13 cellular contexts compared by ENCODE assay signal in genomic region chr6:150579611-150580010, GRCh38.
"Had no signal": no experiment of that assay in that cellular context is flagged by ENCODE, and none has a peak within 500 bp of the region (broad histone marks: within the 10 kb centered on the region; RNA-seq: fewer than 3 reads in every experiment).

No MANE protein-coding gene starts in this region.

- H3K9me3 ChIP-seq: pancreas, SJCRH30 had no signal

- H3K9me3 Mint-ChIP-seq: activated CD4-positive, alpha-beta memory T cell treated with anti-CD3 and anti-CD28 coated beads, Interleukin-2, amount 10 ng/mL, durations not matched to agents 7 days and 5 days; dendritic cell treated with granulocyte-macrophage colony-stimulating factor and Interleukin-4, amounts not matched to agents 40 ng/mL and 50 ng/mL, for 4 days; stimulated activated effector memory CD8-positive, alpha-beta T cell treated with anti-CD3 and anti-CD28 coated beads, Interleukin-12 subunit alpha, Interleukin-12 subunit beta, amount 100 ng/mL, for 72 hours had no signal

- H3K4me1 ChIP-seq: pancreas had no signal

- H3K27ac ChIP-seq: pancreas, SJCRH30 had no signal

- H3K27me3 ChIP-seq: pancreas, SJCRH30 had no signal

- H3K36me3 Mint-ChIP-seq: immature natural killer cell; stimulated activated effector memory CD8-positive, alpha-beta T cell treated with anti-CD3 and anti-CD28 coated beads, Interleukin-12 subunit alpha, Interleukin-12 subunit beta, amount 100 ng/mL, for 72 hours had no signal

- H3K4me1 Mint-ChIP-seq: activated CD4-positive, alpha-beta memory T cell treated with anti-CD3 and anti-CD28 coated beads, Interleukin-2, amount 10 ng/mL, durations not matched to agents 7 days and 5 days; immature natural killer cell; stimulated activated effector memory CD8-positive, alpha-beta T cell treated with anti-CD3 and anti-CD28 coated beads, Interleukin-12 subunit alpha, Interleukin-12 subunit beta, amount 100 ng/mL, for 72 hours had no signal

- H3K4me3 Mint-ChIP-seq: activated CD4-positive, alpha-beta memory T cell treated with anti-CD3 and anti-CD28 coated beads, Interleukin-2, amount 10 ng/mL, durations not matched to agents 7 days and 5 days; dendritic cell treated with granulocyte-macrophage colony-stimulating factor and Interleukin-4, amounts not matched to agents 40 ng/mL and 50 ng/mL, for 4 days; immature natural killer cell; stimulated activated effector memory CD8-positive, alpha-beta T cell treated with anti-CD3 and anti-CD28 coated beads, Interleukin-12 subunit alpha, Interleukin-12 subunit beta, amount 100 ng/mL, for 72 hours had no signal

- H3K4me3 ChIP-seq: pancreas, SJCRH30 had no signal

- ATAC-seq: left colon; pancreas; stimulated activated effector memory CD8-positive, alpha-beta T cell treated with anti-CD3 and anti-CD28 coated beads, Interleukin-12 subunit alpha, Interleukin-12 subunit beta, amount 100 ng/mL, for 72 hours had no signal

- H3K36me3 ChIP-seq: pancreas, SJCRH30 had no signal

- H3K27ac Mint-ChIP-seq: activated CD4-positive, alpha-beta memory T cell treated with anti-CD3 and anti-CD28 coated beads, Interleukin-2, amount 10 ng/mL, durations not matched to agents 7 days and 5 days; dendritic cell treated with granulocyte-macrophage colony-stimulating factor and Interleukin-4, amounts not matched to agents 40 ng/mL and 50 ng/mL, for 4 days; immature natural killer cell; stimulated activated effector memory CD8-positive, alpha-beta T cell treated with anti-CD3 and anti-CD28 coated beads, Interleukin-12 subunit alpha, Interleukin-12 subunit beta, amount 100 ng/mL, for 72 hours had no signal

- DNase-seq: activated CD4-positive, alpha-beta memory T cell treated with anti-CD3 and anti-CD28 coated beads, Interleukin-2, amount 10 ng/mL, durations not matched to agents 7 days and 5 days; activated CD4-positive, alpha-beta T cell treated with anti-CD3 and anti-CD28 coated beads for 1 hour; activated T-cell treated with anti-CD3 and anti-CD28 coated beads, Interleukin-2, amount 50 U/mL, for 48 hours; central memory CD4-positive, alpha-beta T cell; immature natural killer cell; left colon; mesenchymal stem cell; pancreas; SJCRH30; SW 1271; trophoblast cell had no signal
